Comparison of ENCODE assay signal across 1 cellular context in the genomic region with DNA sequence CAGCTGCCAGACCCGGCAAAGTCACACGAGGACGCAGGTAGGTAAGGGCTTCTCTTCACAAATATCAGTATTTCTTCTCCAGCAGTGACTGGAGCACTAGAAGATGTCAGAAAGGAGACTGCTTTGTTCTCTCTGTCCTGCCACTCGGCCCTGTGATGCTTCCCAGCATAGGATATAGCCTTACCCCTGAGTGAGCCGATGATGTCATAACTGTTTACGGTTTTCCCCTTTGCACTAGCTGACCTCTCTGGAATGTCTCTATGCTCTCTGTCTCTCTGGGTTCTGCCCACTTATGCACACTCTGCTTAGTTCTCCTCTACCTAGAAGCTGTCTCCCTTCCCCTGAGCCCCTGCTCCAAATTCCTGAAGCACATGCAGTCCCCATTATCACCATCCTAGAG.
TF ChIP-seq lines count a peak whose summit lies in the region.

No MANE protein-coding gene starts in this region.

TF ChIP-seq in GM23338, 12 proteins besides CTCF, POLR2A, EP300 and RAD21 (continued from another document):
- TF ChIP-seq, protein P1, sequence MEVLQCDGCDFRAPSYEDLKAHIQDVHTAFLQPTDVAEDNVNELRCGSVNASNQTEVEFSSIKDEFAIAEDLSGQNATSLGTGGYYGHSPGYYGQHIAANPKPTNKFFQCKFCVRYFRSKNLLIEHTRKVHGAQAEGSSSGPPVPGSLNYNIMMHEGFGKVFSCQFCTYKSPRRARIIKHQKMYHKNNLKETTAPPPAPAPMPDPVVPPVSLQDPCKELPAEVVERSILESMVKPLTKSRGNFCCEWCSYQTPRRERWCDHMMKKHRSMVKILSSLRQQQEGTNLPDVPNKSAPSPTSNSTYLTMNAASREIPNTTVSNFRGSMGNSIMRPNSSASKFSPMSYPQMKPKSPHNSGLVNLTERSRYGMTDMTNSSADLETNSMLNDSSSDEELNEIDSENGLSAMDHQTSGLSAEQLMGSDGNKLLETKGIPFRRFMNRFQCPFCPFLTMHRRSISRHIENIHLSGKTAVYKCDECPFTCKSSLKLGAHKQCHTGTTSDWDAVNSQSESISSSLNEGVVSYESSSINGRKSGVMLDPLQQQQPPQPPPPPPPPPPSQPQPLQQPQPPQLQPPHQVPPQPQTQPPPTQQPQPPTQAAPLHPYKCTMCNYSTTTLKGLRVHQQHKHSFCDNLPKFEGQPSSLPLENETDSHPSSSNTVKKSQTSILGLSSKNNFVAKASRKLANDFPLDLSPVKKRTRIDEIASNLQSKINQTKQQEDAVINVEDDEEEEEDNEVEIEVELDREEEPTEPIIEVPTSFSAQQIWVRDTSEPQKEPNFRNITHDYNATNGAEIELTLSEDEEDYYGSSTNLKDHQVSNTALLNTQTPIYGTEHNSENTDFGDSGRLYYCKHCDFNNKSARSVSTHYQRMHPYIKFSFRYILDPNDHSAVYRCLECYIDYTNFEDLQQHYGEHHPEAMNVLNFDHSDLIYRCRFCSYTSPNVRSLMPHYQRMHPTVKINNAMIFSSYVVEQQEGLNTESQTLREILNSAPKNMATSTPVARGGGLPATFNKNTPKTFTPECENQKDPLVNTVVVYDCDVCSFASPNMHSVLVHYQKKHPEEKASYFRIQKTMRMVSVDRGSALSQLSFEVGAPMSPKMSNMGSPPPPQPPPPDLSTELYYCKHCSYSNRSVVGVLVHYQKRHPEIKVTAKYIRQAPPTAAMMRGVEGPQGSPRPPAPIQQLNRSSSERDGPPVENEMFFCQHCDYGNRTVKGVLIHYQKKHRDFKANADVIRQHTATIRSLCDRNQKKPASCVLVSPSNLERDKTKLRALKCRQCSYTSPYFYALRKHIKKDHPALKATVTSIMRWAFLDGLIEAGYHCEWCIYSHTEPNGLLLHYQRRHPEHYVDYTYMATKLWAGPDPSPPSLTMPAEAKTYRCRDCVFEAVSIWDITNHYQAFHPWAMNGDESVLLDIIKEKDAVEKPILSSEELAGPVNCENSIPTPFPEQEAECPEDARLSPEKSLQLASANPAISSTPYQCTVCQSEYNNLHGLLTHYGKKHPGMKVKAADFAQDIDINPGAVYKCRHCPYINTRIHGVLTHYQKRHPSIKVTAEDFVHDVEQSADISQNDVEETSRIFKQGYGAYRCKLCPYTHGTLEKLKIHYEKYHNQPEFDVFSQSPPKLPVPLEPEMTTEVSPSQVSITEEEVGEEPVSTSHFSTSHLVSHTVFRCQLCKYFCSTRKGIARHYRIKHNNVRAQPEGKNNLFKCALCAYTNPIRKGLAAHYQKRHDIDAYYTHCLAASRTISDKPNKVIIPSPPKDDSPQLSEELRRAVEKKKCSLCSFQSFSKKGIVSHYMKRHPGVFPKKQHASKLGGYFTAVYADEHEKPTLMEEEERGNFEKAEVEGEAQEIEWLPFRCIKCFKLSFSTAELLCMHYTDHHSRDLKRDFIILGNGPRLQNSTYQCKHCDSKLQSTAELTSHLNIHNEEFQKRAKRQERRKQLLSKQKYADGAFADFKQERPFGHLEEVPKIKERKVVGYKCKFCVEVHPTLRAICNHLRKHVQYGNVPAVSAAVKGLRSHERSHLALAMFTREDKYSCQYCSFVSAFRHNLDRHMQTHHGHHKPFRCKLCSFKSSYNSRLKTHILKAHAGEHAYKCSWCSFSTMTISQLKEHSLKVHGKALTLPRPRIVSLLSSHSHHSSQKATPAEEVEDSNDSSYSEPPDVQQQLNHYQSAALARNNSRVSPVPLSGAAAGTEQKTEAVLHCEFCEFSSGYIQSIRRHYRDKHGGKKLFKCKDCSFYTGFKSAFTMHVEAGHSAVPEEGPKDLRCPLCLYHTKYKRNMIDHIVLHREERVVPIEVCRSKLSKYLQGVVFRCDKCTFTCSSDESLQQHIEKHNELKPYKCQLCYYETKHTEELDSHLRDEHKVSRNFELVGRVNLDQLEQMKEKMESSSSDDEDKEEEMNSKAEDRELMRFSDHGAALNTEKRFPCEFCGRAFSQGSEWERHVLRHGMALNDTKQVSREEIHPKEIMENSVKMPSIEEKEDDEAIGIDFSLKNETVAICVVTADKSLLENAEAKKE (CRISPR knock-in tag; IDR thresholded peaks at IDR 0.05): no peak
- TF ChIP-seq, protein P2, sequence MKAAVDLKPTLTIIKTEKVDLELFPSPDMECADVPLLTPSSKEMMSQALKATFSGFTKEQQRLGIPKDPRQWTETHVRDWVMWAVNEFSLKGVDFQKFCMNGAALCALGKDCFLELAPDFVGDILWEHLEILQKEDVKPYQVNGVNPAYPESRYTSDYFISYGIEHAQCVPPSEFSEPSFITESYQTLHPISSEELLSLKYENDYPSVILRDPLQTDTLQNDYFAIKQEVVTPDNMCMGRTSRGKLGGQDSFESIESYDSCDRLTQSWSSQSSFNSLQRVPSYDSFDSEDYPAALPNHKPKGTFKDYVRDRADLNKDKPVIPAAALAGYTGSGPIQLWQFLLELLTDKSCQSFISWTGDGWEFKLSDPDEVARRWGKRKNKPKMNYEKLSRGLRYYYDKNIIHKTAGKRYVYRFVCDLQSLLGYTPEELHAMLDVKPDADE (IDR thresholded peaks at IDR 0.05): no peak
- TF ChIP-seq, protein P3, sequence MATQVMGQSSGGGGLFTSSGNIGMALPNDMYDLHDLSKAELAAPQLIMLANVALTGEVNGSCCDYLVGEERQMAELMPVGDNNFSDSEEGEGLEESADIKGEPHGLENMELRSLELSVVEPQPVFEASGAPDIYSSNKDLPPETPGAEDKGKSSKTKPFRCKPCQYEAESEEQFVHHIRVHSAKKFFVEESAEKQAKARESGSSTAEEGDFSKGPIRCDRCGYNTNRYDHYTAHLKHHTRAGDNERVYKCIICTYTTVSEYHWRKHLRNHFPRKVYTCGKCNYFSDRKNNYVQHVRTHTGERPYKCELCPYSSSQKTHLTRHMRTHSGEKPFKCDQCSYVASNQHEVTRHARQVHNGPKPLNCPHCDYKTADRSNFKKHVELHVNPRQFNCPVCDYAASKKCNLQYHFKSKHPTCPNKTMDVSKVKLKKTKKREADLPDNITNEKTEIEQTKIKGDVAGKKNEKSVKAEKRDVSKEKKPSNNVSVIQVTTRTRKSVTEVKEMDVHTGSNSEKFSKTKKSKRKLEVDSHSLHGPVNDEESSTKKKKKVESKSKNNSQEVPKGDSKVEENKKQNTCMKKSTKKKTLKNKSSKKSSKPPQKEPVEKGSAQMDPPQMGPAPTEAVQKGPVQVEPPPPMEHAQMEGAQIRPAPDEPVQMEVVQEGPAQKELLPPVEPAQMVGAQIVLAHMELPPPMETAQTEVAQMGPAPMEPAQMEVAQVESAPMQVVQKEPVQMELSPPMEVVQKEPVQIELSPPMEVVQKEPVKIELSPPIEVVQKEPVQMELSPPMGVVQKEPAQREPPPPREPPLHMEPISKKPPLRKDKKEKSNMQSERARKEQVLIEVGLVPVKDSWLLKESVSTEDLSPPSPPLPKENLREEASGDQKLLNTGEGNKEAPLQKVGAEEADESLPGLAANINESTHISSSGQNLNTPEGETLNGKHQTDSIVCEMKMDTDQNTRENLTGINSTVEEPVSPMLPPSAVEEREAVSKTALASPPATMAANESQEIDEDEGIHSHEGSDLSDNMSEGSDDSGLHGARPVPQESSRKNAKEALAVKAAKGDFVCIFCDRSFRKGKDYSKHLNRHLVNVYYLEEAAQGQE (IDR thresholded peaks at IDR 0.05; ENCODE audit: unreplicated experiment): no peak
